ENCODE assay signal across 8 cellular contexts in the genomic region with DNA sequence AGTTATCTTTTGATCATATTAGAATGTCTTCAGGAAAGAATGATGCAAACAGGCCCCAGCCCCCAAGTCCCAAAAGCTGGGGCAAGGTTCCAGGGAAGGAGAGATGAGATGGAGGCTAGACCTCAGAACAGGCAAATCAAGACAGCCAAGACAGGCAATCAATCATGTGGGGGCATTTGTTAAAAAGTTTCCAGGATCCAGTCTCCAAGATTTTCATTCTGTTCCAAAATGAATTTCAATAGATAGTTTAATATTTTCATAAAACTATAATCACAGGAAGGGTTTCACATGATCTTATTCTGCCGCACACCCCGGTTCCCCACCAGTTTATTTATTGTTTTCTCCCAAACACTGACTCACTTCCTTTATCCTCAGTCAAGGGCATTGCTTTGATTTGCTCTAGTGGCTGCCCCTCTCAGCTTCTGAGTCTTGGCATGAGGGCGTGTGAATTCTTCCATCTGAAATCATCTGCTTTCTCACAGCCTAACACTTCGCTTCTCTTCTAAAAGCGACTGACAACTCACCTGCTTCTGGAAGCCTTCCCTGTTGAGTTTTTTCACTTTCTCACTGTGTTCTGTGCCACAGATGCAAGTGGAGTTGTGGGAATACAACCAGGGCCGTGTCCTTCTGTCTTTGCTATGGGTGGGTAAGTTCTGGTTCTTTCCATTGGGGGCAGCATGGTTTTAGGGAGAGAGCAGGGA. TPM values are rescaled to one million over a fixed set of nuclear protein-coding genes. Genes with fewer than 3 reads are reported as not detected.
DNase-seq lines count a peak whose midpoint lies in the region; ATAC-seq and TF ChIP-seq lines count a peak whose summit lies in the region.

No MANE protein-coding gene starts in this region.

- no peak for ATAC-seq in GM21526 (IDR thresholded peaks at IDR 0.05; ENCODE audit: low FRiP score, unreplicated experiment)

- intact Hi-C loops in ovary (cut with DNase I) = loop anchor here (5.0 to 10.0 kb wide), 6 partner anchors 87 to 527 kb away; partner anchors contain the start of genes NOB1 (in 3 of the 4) and NFAT5 (in 1 of the 4)

- TF ChIP-seq CTCF in foreskin fibroblast (IDR thresholded peaks at IDR 0.05; ENCODE audit: low read depth, low read length) = peak; percentile 75
- peak; percentile 28 to 69 (median 69) for TF ChIP-seq CTCF in ovary (IDR thresholded peaks at IDR 0.05)

- no peaks in the 10 kb centered on the region for H3K27me3 ChIP-seq in ovary

- WGBS in ovary, 3 donors = 4 to 11% (median 4%) methylated on average over 6 of the region's 6 CpGs

- H3K4me1 ChIP-seq in ovary (ENCODE audit: insufficient read depth) = peaks cover 8% of the 10 kb centered on the region

- TF ChIP-seq EP300 in ovary (IDR thresholded peaks at IDR 0.05) = no peak

- no peak for TF ChIP-seq POLR2A in ovary (IDR thresholded peaks at IDR 0.05)

- H3K4me3 ChIP-seq in foreskin fibroblast (ENCODE audit: low read depth in 1 of 2, low read length in 2 of 2) (no peak overlapping the region), ovary (no peak overlapping the region)

- no peaks in the 10 kb centered on the region for H3K36me3 ChIP-seq in ovary

- peak overlapping the region in 1 of 2 donors; percentile 45 for H3K27ac ChIP-seq in ovary

- H3K9me3 ChIP-seq in ovary = no peaks in the 10 kb centered on the region

- DNase-seq in AG20443 (ENCODE audit: low spot score) = peak; percentile 72
- DNase-seq in H4 (ENCODE audit: low spot score) = peak; percentile 79
- peak; percentile 92 for DNase-seq in SW480 (ENCODE audit: low spot score)
- DNase-seq in foreskin fibroblast = peak; percentile 76 to 88
- peak in 4 of 5 donors; percentile 46 to 72 (median 54) for DNase-seq in ovary
- DNase-seq in stimulated activated CD4-positive, alpha-beta T cell treated with anti-CD3 and anti-CD28 coated beads, Interleukin-2, amount 100 ng/mL, for 48 hours = no peak
- no peak for DNase-seq in activated CD4-positive, alpha-beta T cell treated with anti-CD3 and anti-CD28 coated beads for 1 hour

RNA-seq across cellular contexts. Expression of gene TERF2, which starts 12.2 kb away (rescaled TPM):
- 6.9 and 7.8 TPM in 2 replicates for total RNA-seq in H4 (2014; rRNA removed; shearing (Covaris generic))
- 10 to 100 TPM; 12.8 to 53.7 (median 36.3) TPM for total RNA-seq in ovary
- polyA plus RNA-seq in ovary = 10 to 100 TPM; 18.2 to 48.4 TPM

RNA-seq across cellular contexts. Expression of gene CYB5B, which starts 26.4 kb away (rescaled TPM):
- 111 and 128 TPM in 2 replicates for total RNA-seq in H4 (2014; rRNA removed; shearing (Covaris generic))
- total RNA-seq in ovary = 10 to 100 TPM; 24.8 to 99.0 (median 55.8) TPM
- 100 to 1,000 TPM in 1 of 2 donors, 10 to 100 TPM in 1; 48.3 to 148 TPM for polyA plus RNA-seq in ovary

RNA-seq across cellular contexts. Expression of gene TMED6, which starts 46.4 kb away (rescaled TPM):
- total RNA-seq in H4 (2014; rRNA removed; shearing (Covaris generic)) = not detected in 2 replicates
- 1 to 10 TPM in 2 of 7 donors, under 1 TPM in 4, not detected in 1; 0.51 to 4.9 (median 0.66) TPM for total RNA-seq in ovary
- not detected for polyA plus RNA-seq in ovary

RNA-seq across cellular contexts. Expression of gene NIP7, which starts 58.4 kb away (rescaled TPM):
- total RNA-seq in H4 (2014; rRNA removed; shearing (Covaris generic)) = 28.9 and 44.9 TPM in 2 replicates
- 10 to 100 TPM in 5 of 7 donors, 1 to 10 TPM in 2; 5.7 to 24.6 (median 16.6) TPM for total RNA-seq in ovary
- 10 to 100 TPM in 1 of 2 donors, 1 to 10 TPM in 1; 7.8 to 23.2 TPM for polyA plus RNA-seq in ovary

RNA-seq across cellular contexts. Expression of gene COG8, which starts 58.6 kb away (rescaled TPM):
- total RNA-seq in H4 (2014; rRNA removed; shearing (Covaris generic)) = 28.8 and 30.8 TPM in 2 replicates
- total RNA-seq in ovary = 10 to 100 TPM; 31.8 to 48.9 (median 40.9) TPM
- polyA plus RNA-seq in ovary = 10 to 100 TPM; 21.0 to 28.6 TPM

Comparison
In these comparisons a context has a peak if more than half of its experiments do, and no peak if none do; other contexts are left out.
1. DNase-seq: peak in AG20443 (single experiment), H4 (single experiment), SW480 (single experiment), foreskin fibroblast (2 of 2) and ovary (4 of 5); none in stimulated activated CD4-positive, alpha-beta T cell treated with anti-CD3 and anti-CD28 coated beads, Interleukin-2, amount 100 ng/mL, for 48 hours (0 of 2) and activated CD4-positive, alpha-beta T cell treated with anti-CD3 and anti-CD28 coated beads for 1 hour (single experiment).